1 cellular context compared by ENCODE assay signal in the genomic region with DNA sequence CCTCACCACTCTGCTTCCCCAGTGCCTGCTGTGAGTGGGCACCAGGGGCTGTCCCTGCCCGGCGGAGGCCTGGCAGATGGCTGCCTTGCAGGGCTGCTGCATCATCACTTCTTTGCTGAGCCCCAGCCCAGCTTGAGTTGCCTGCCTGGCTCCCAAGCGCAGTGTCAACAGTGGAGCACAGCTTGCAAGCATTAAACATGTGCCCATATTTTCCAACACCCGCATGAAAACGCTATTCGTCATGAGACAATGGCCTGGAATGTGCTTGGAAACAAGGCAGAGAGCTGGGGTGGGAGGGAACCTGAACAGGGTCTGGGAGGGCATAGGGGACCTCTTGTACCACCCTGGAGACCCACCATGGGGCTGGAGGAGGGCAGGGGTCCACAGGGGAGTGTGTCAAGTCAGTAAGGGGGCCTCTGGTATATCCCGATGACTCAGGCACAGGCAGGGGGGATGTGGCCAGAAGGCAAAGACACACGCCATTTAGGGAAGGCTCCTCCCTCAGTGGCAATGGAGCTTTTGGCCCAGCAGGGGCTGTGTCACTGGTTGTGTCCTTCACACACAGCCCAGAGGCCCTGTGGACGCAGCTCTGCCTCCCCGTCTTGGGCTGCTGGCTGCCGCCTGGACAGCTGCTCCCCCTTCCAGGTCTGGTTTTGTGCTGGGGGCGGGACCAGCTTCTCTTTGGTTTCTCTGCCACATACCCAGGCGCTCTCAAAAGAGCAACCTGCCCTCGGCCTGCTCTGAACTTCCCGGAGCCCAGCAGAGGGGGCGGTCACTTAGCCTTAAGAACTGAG.
TF ChIP-seq lines count a peak whose summit lies in the region.

No MANE protein-coding gene starts in this region.

TF ChIP-seq in HepG2, 621 proteins besides CTCF, POLR2A, EP300 and RAD21 (continued from another document and continues in another):
- TF ChIP-seq SP5 (CRISPR knock-in tag; IDR thresholded peaks at IDR 0.05; ENCODE audit: borderline replicate concordance, low read depth) (0 out of 2 replicates have a peak, but pooled peaks have one; percentile 18), NFKB2 (CRISPR knock-in tag; IDR thresholded peaks at IDR 0.05; ENCODE audit: borderline replicate concordance) (no peak), FOSL2 (CRISPR knock-in tag; IDR thresholded peaks at IDR 0.05) (peak; percentile 63), ZNF777 (CRISPR knock-in tag; IDR thresholded peaks at IDR 0.05) (no peak), TAF15 (IDR thresholded peaks at IDR 0.05; ENCODE audit: low read depth, low read length, poor library complexity, severe bottlenecking) (no peak), TCF12 (IDR thresholded peaks at IDR 0.05) (no peak), TCF12 (CRISPR knock-in tag; IDR thresholded peaks at IDR 0.05) (no peak), KDM5A (IDR thresholded peaks at IDR 0.05; ENCODE audit: borderline replicate concordance, low read length) (no peak), CBX5 (CRISPR knock-in tag; IDR thresholded peaks at IDR 0.05; ENCODE audit: borderline replicate concordance) (no peak), SRSF9 (IDR thresholded peaks at IDR 0.05; ENCODE audit: borderline replicate concordance, insufficient read depth, low read depth, low read length, poor library complexity, severe bottlenecking) (no peak), U2AF2 (IDR thresholded peaks at IDR 0.05; ENCODE audit: low read depth, low read length) (no peak), SAP130 (CRISPR knock-in tag; IDR thresholded peaks at IDR 0.05; ENCODE audit: low read depth) (no peak), ZNF331 (CRISPR knock-in tag; IDR thresholded peaks at IDR 0.05) (0 out of 2 replicates have a peak, but pooled peaks have one; percentile 40), MYC (CRISPR knock-in tag; IDR thresholded peaks at IDR 0.05; ENCODE audit: borderline replicate concordance) (0 out of 2 replicates have a peak, but pooled peaks have one; percentile 10), ESRRA (CRISPR knock-in tag; IDR thresholded peaks at IDR 0.05; ENCODE audit: low read depth) (no peak), KLF11 (CRISPR knock-in tag; IDR thresholded peaks at IDR 0.05) (no peak), ZBTB7B (CRISPR knock-in tag; IDR thresholded peaks at IDR 0.05) (peak; percentile 32; the same call in 1 of the 2 replicates), ZNF773 (CRISPR knock-in tag; IDR thresholded peaks at IDR 0.05; ENCODE audit: borderline replicate concordance) (no peak), CBX1 (IDR thresholded peaks at IDR 0.05; ENCODE audit: low read depth) (no peak), YY1 (IDR thresholded peaks at IDR 0.05; ENCODE audit: insufficient read depth, insufficient replicate concordance, low read depth, low read length) (no peak), ZNF788 (CRISPR knock-in tag; IDR thresholded peaks at IDR 0.05; ENCODE audit: borderline replicate concordance) (peak; percentile 51; the same call in 1 of the 2 replicates), MXI1 (IDR thresholded peaks at IDR 0.05; ENCODE audit: borderline replicate concordance, low read depth, low read length) (no peak), CC2D1A (CRISPR knock-in tag; IDR thresholded peaks at IDR 0.05) (no peak), ZSCAN30 (CRISPR knock-in tag; IDR thresholded peaks at IDR 0.05) (no peak), SRF (IDR thresholded peaks at IDR 0.05; ENCODE audit: low read depth, low read length) (peak; percentile 62; the same call in 1 of the 2 replicates), NFKBIZ (CRISPR knock-in tag; IDR thresholded peaks at IDR 0.05) (no peak), MAFK (conservative IDR thresholded peaks at IDR 0.05 in 1 of 2, IDR thresholded peaks at IDR 0.05 in 1 of 2; ENCODE audit: low read length in 2 of 2) (0 out of 4 replicates have a peak, but pooled peaks of 1 of the 2 experiments have one; percentile 8), KAT7 (CRISPR knock-in tag; IDR thresholded peaks at IDR 0.05; ENCODE audit: borderline replicate concordance) (no peak), ZNF232 (CRISPR knock-in tag; IDR thresholded peaks at IDR 0.05; ENCODE audit: borderline replicate concordance) (no peak), ZSCAN22 (CRISPR knock-in tag; IDR thresholded peaks at IDR 0.05) (no peak), RBM22 (optimal IDR thresholded peaks at IDR 0.05; ENCODE audit: low read length) (no peak), ZSCAN21 (CRISPR knock-in tag; IDR thresholded peaks at IDR 0.05; ENCODE audit: borderline replicate concordance) (no peak), NCOR1 (IDR thresholded peaks at IDR 0.05; ENCODE audit: borderline replicate concordance, low read length) (no peak), ZNF816 (CRISPR knock-in tag; IDR thresholded peaks at IDR 0.05; ENCODE audit: borderline replicate concordance) (no peak), GABPA (IDR thresholded peaks at IDR 0.05; ENCODE audit: low read depth, low read length) (no peak), GABPA (CRISPR knock-in tag; IDR thresholded peaks at IDR 0.05; ENCODE audit: low read depth) (no peak), ZFY (CRISPR knock-in tag; IDR thresholded peaks at IDR 0.05) (peak; percentile 56; the same call in 1 of the 2 replicates), ZNF550 (CRISPR knock-in tag; IDR thresholded peaks at IDR 0.05; ENCODE audit: borderline replicate concordance) (no peak), ZBTB3 (CRISPR knock-in tag; IDR thresholded peaks at IDR 0.05; ENCODE audit: borderline replicate concordance, low read depth) (no peak), NFIB (CRISPR knock-in tag; IDR thresholded peaks at IDR 0.05; ENCODE audit: borderline replicate concordance) (no peak), ZNF136 (CRISPR knock-in tag; IDR thresholded peaks at IDR 0.05; ENCODE audit: low read depth) (no peak), FOXK1 (CRISPR knock-in tag; IDR thresholded peaks at IDR 0.05; ENCODE audit: borderline replicate concordance, low read depth) (no peak), ZNF891 (CRISPR knock-in tag; IDR thresholded peaks at IDR 0.05) (no peak), ZMYM3 (CRISPR knock-in tag; IDR thresholded peaks at IDR 0.05) (0 out of 2 replicates have a peak, but pooled peaks have one; percentile 18), EEA1 (CRISPR knock-in tag; IDR thresholded peaks at IDR 0.05; ENCODE audit: borderline replicate concordance) (no peak), SOX13 (IDR thresholded peaks at IDR 0.05) (no peak), SOX13 (CRISPR knock-in tag; conservative IDR thresholded peaks at IDR 0.05 in 1 of 2, IDR thresholded peaks at IDR 0.05 in 1 of 2) (peak in 1 of 2 experiments; percentile 3; a peak in 1 of 4 replicates), ZNF292 (CRISPR knock-in tag; IDR thresholded peaks at IDR 0.05; ENCODE audit: borderline replicate concordance, low read depth) (peak; percentile 62; the same call in 1 of the 2 replicates), STAG1 (CRISPR knock-in tag; IDR thresholded peaks at IDR 0.05) (peak; percentile 35), ZNF260 (CRISPR knock-in tag; IDR thresholded peaks at IDR 0.05; ENCODE audit: borderline replicate concordance, low read depth) (no peak), GABPB1 (CRISPR knock-in tag; IDR thresholded peaks at IDR 0.05) (0 out of 2 replicates have a peak, but pooled peaks have one; percentile 16)
- TF ChIP-seq, protein P1, sequence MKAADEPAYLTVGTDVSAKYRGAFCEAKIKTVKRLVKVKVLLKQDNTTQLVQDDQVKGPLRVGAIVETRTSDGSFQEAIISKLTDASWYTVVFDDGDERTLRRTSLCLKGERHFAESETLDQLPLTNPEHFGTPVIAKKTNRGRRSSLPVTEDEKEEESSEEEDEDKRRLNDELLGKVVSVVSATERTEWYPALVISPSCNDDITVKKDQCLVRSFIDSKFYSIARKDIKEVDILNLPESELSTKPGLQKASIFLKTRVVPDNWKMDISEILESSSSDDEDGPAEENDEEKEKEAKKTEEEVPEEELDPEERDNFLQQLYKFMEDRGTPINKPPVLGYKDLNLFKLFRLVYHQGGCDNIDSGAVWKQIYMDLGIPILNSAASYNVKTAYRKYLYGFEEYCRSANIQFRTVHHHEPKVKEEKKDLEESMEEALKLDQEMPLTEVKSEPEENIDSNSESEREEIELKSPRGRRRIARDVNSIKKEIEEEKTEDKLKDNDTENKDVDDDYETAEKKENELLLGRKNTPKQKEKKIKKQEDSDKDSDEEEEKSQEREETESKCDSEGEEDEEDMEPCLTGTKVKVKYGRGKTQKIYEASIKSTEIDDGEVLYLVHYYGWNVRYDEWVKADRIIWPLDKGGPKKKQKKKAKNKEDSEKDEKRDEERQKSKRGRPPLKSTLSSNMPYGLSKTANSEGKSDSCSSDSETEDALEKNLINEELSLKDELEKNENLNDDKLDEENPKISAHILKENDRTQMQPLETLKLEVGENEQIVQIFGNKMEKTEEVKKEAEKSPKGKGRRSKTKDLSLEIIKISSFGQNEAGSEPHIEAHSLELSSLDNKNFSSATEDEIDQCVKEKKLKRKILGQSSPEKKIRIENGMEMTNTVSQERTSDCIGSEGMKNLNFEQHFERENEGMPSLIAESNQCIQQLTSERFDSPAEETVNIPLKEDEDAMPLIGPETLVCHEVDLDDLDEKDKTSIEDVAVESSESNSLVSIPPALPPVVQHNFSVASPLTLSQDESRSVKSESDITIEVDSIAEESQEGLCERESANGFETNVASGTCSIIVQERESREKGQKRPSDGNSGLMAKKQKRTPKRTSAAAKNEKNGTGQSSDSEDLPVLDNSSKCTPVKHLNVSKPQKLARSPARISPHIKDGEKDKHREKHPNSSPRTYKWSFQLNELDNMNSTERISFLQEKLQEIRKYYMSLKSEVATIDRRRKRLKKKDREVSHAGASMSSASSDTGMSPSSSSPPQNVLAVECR (CRISPR knock-in tag; IDR thresholded peaks at IDR 0.05; ENCODE audit: borderline replicate concordance): no peak
- TF ChIP-seq, protein P2, sequence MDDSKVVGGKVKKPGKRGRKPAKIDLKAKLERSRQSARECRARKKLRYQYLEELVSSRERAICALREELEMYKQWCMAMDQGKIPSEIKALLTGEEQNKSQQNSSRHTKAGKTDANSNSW (CRISPR knock-in tag; IDR thresholded peaks at IDR 0.05; ENCODE audit: borderline replicate concordance): no peak
- TF ChIP-seq, protein P3, sequence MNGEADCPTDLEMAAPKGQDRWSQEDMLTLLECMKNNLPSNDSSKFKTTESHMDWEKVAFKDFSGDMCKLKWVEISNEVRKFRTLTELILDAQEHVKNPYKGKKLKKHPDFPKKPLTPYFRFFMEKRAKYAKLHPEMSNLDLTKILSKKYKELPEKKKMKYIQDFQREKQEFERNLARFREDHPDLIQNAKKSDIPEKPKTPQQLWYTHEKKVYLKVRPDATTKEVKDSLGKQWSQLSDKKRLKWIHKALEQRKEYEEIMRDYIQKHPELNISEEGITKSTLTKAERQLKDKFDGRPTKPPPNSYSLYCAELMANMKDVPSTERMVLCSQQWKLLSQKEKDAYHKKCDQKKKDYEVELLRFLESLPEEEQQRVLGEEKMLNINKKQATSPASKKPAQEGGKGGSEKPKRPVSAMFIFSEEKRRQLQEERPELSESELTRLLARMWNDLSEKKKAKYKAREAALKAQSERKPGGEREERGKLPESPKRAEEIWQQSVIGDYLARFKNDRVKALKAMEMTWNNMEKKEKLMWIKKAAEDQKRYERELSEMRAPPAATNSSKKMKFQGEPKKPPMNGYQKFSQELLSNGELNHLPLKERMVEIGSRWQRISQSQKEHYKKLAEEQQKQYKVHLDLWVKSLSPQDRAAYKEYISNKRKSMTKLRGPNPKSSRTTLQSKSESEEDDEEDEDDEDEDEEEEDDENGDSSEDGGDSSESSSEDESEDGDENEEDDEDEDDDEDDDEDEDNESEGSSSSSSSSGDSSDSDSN (CRISPR knock-in tag; IDR thresholded peaks at IDR 0.05): 0 out of 2 replicates have a peak, but pooled peaks have one; percentile 11
- TF ChIP-seq, protein P4, sequence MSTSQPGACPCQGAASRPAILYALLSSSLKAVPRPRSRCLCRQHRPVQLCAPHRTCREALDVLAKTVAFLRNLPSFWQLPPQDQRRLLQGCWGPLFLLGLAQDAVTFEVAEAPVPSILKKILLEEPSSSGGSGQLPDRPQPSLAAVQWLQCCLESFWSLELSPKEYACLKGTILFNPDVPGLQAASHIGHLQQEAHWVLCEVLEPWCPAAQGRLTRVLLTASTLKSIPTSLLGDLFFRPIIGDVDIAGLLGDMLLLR (CRISPR knock-in tag; IDR thresholded peaks at IDR 0.05): no peak
- TF ChIP-seq, protein P5, sequence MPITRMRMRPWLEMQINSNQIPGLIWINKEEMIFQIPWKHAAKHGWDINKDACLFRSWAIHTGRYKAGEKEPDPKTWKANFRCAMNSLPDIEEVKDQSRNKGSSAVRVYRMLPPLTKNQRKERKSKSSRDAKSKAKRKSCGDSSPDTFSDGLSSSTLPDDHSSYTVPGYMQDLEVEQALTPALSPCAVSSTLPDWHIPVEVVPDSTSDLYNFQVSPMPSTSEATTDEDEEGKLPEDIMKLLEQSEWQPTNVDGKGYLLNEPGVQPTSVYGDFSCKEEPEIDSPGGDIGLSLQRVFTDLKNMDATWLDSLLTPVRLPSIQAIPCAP (CRISPR knock-in tag; IDR thresholded peaks at IDR 0.05; ENCODE audit: low read depth): no peak
- TF ChIP-seq, protein P6, sequence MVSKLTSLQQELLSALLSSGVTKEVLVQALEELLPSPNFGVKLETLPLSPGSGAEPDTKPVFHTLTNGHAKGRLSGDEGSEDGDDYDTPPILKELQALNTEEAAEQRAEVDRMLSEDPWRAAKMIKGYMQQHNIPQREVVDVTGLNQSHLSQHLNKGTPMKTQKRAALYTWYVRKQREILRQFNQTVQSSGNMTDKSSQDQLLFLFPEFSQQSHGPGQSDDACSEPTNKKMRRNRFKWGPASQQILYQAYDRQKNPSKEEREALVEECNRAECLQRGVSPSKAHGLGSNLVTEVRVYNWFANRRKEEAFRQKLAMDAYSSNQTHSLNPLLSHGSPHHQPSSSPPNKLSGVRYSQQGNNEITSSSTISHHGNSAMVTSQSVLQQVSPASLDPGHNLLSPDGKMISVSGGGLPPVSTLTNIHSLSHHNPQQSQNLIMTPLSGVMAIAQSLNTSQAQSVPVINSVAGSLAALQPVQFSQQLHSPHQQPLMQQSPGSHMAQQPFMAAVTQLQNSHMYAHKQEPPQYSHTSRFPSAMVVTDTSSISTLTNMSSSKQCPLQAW (CRISPR knock-in tag; IDR thresholded peaks at IDR 0.05): no peak
- TF ChIP-seq, protein P7, sequence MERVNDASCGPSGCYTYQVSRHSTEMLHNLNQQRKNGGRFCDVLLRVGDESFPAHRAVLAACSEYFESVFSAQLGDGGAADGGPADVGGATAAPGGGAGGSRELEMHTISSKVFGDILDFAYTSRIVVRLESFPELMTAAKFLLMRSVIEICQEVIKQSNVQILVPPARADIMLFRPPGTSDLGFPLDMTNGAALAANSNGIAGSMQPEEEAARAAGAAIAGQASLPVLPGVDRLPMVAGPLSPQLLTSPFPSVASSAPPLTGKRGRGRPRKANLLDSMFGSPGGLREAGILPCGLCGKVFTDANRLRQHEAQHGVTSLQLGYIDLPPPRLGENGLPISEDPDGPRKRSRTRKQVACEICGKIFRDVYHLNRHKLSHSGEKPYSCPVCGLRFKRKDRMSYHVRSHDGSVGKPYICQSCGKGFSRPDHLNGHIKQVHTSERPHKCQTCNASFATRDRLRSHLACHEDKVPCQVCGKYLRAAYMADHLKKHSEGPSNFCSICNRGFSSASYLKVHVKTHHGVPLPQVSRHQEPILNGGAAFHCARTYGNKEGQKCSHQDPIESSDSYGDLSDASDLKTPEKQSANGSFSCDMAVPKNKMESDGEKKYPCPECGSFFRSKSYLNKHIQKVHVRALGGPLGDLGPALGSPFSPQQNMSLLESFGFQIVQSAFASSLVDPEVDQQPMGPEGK (CRISPR knock-in tag; IDR thresholded peaks at IDR 0.05): no peak
- TF ChIP-seq, protein P8, sequence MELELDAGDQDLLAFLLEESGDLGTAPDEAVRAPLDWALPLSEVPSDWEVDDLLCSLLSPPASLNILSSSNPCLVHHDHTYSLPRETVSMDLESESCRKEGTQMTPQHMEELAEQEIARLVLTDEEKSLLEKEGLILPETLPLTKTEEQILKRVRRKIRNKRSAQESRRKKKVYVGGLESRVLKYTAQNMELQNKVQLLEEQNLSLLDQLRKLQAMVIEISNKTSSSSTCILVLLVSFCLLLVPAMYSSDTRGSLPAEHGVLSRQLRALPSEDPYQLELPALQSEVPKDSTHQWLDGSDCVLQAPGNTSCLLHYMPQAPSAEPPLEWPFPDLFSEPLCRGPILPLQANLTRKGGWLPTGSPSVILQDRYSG (CRISPR knock-in tag; IDR thresholded peaks at IDR 0.05): no peak
